8 cellular contexts compared by ENCODE assay signal in genomic region chrX:47581731-47582647, GRCh38. TPM values are rescaled to one million over a fixed set of nuclear protein-coding genes. Genes with fewer than 3 reads are reported as not detected.
DNase-seq lines count a peak whose midpoint lies in the region; ATAC-seq, FAIRE-seq and TF ChIP-seq lines count a peak whose summit lies in the region.

Gene TIMP1, plus strand, starts transcription at chrX:47582436. Its CDS starts 980 bp downstream, at chrX:47583416.

- H3K4me3 Mint-ChIP-seq in dendritic cell treated with granulocyte-macrophage colony-stimulating factor and Interleukin-4, amounts not matched to agents 40 ng/mL and 50 ng/mL, for 4 days, result peak within 1 kb of the TSS; percentile 77

- no peak for TF ChIP-seq EP300 in HepG2 (IDR thresholded peaks at IDR 0.05; ENCODE audit: low read depth in 2 of 2, low read length in 2 of 2)
- TF ChIP-seq EP300 in HepG2 (CRISPR knock-in tag; IDR thresholded peaks at IDR 0.05; ENCODE audit: borderline replicate concordance), result no peak

- intact Hi-C loops in dendritic cell treated with granulocyte-macrophage colony-stimulating factor and Interleukin-4, amounts not matched to agents 40 ng/mL and 50 ng/mL, for 4 days (cut with micrococcal nuclease), result loop anchor here (5.0 kb wide), 1 partner anchor 50 kb away; no protein-coding TSS in a partner anchor
- intact Hi-C loops in HepG2 (cut with micrococcal nuclease; ENCODE audit: unreplicated experiment), result no loop called here

- no peaks in the 10 kb centered on the region for H3K9me3 Mint-ChIP-seq in dendritic cell treated with granulocyte-macrophage colony-stimulating factor and Interleukin-4, amounts not matched to agents 40 ng/mL and 50 ng/mL, for 4 days

- 0% methylated on average over 6 of the region's 28 CpGs for WGBS in HepG2 (ENCODE audit: low lambda C conversion rate)

- CTCF ChIA-PET in HepG2 (lab: Yijun Ruan, JAX; ENCODE audit: low intra/inter-chr PET ratio, low total read pairs), result no interaction called here

- peak; percentile 100 for FAIRE-seq in GM12891 (lab: Jason Lieb, UNC)
- FAIRE-seq in HepG2 (lab: Jason Lieb, UNC), result peak; percentile 77

- TF ChIP-seq POLR2A in GM12891 (IDR thresholded peaks at IDR 0.05; ENCODE audit: low read depth, low read length) (no peak), HepG2 (IDR thresholded peaks at IDR 0.05; ENCODE audit: insufficient read depth in 1 of 2, low read depth in 2 of 2, low read length in 2 of 2) (no peak)

- no peaks in the 10 kb centered on the region for H3K36me3 ChIP-seq in HepG2 (replicated peaks in 1 of 2; ENCODE audit: control insufficient read depth in 1 of 2, insufficient read depth in 2 of 2, low read length in 2 of 2)

- no peak for TF ChIP-seq RAD21 in HepG2 (CRISPR knock-in tag; IDR thresholded peaks at IDR 0.05)

- no peak for TF ChIP-seq CTCF in HepG2 (CRISPR knock-in tag; IDR thresholded peaks at IDR 0.05)

- POLR2A ChIA-PET in HepG2 (lab: Yijun Ruan, JAX), result no interaction called here

- peak within 1 kb of the TSS; percentile 37 to 54 (median 45); a peak in 4 of 6 replicates for H3K4me3 ChIP-seq in HepG2 (replicated peaks in 1 of 3; ENCODE audit: insufficient read depth in 1 of 3, low read depth in 2 of 3, low read length in 3 of 3)

- no peaks in the 10 kb centered on the region for H3K79me2 ChIP-seq in HepG2 (ENCODE audit: insufficient read depth, low read length)

- no peaks in the 10 kb centered on the region for H3K9me3 ChIP-seq in HepG2 (ENCODE audit: low read length)

- H3K36me3 Mint-ChIP-seq in dendritic cell treated with granulocyte-macrophage colony-stimulating factor and Interleukin-4, amounts not matched to agents 40 ng/mL and 50 ng/mL, for 4 days (ENCODE audit: low read depth), result peaks cover 39% of the 10 kb centered on the region

- peaks cover 1% of the 10 kb centered on the region for H3K27me3 Mint-ChIP-seq in dendritic cell treated with granulocyte-macrophage colony-stimulating factor and Interleukin-4, amounts not matched to agents 40 ng/mL and 50 ng/mL, for 4 days

- peak within 1 kb of the TSS; percentile 56; the same call in 1 of the 2 replicates for H3K9ac ChIP-seq in HepG2 (ENCODE audit: insufficient read depth, low read depth, low read length)

- H3K27ac ChIP-seq in HepG2 (ENCODE audit: extremely low read length, insufficient read depth, low read length), result no peak within 1 kb of the TSS

- peaks cover 23% of the 10 kb centered on the region for H3K4me1 ChIP-seq in HepG2 (ENCODE audit: insufficient read depth, low read length)

- no peaks in the 10 kb centered on the region; a peak in 2 of 5 replicates for H3K27me3 ChIP-seq in HepG2 (ENCODE audit: control insufficient read depth in 1 of 2, insufficient read depth in 2 of 2, low read length in 2 of 2)

- no peaks in the 10 kb centered on the region for H4K20me1 ChIP-seq in HepG2 (ENCODE audit: insufficient read depth, low read length)

- DNase-seq in GM12891 (ENCODE audit: insufficient read length, low spot score) (peak; percentile 70), NCI-H2196 treated with DMSO at 0.1 percent for 48 hours (lab: John Stamatoyannopoulos, UW; ENCODE audit: unreplicated experiment) (peak; percentile 41), HepG2 (ENCODE audit: low spot score) (peak; percentile 63), NCI-H187 treated with DMSO at 0.1 percent for 48 hours (lab: John Stamatoyannopoulos, UW) (no peak)
- peak; percentile 52 to 71 for DNase-seq in activated CD4-positive, alpha-beta T cell treated with anti-CD3 and anti-CD28 coated beads, Interleukin-2, amount 50 U/mL, for 24 hours (ENCODE audit: low read depth in 1 of 2, low spot score in 1 of 2)
- DNase-seq in stimulated activated CD4-positive, alpha-beta T cell treated with anti-CD3 and anti-CD28 coated beads, Interleukin-4, amount 100 ng/mL, for 1 hour, result peak; percentile 77

- peak; percentile 90 for ATAC-seq in HG02759 (IDR thresholded peaks at IDR 0.05; ENCODE audit: unreplicated experiment)
- peak; percentile 91 for ATAC-seq in HepG2

- peak within 1 kb of the TSS; percentile 68 for H3K4me2 ChIP-seq in HepG2 (ENCODE audit: low read depth, low read length)

- no TSS peak for BruUV-seq in HepG2 (replicated peaks; lab: Mats Ljungman, UMichigan)

- in situ Hi-C loops in HepG2 (cut with HindIII; ENCODE audit: extremely low pct_ligation_motif_present, low pct_unique_long_range_greater_than_20kb), result no loop called here

- no peak within 1 kb of the TSS for H2AFZ ChIP-seq in HepG2 (ENCODE audit: low read length)

- H3K4me1 Mint-ChIP-seq in dendritic cell treated with granulocyte-macrophage colony-stimulating factor and Interleukin-4, amounts not matched to agents 40 ng/mL and 50 ng/mL, for 4 days (ENCODE audit: low read depth), result peaks cover 83% of the 10 kb centered on the region

- peak within 1 kb of the TSS; percentile 77 for H3K27ac Mint-ChIP-seq in dendritic cell treated with granulocyte-macrophage colony-stimulating factor and Interleukin-4, amounts not matched to agents 40 ng/mL and 50 ng/mL, for 4 days

TF ChIP-seq in GM12891, 5 proteins besides CTCF, POLR2A, EP300 and RAD21:
- peak; percentile 72 for TF ChIP-seq POLR2AphosphoS5 (IDR thresholded peaks at IDR 0.05; ENCODE audit: low read depth, low read length)
- TF ChIP-seq TAF1 (IDR thresholded peaks at IDR 0.05; ENCODE audit: low read depth, low read length), result peak; percentile 16; the same call in 1 of the 2 replicates
- TF ChIP-seq POU2F2 (IDR thresholded peaks at IDR 0.05; ENCODE audit: low read depth, low read length), result no peak

TF ChIP-seq in HepG2, 621 proteins besides CTCF, POLR2A, EP300 and RAD21 (continues in another document):
- TF ChIP-seq RBFOX2 (IDR thresholded peaks at IDR 0.05; ENCODE audit: low read depth, low read length) (peak; percentile 38; the same call in 1 of the 2 replicates), ZFX (CRISPR knock-in tag; IDR thresholded peaks at IDR 0.05; ENCODE audit: low read depth) (peak; percentile 50; the same call in 1 of the 2 replicates), GABPB1 (CRISPR knock-in tag; IDR thresholded peaks at IDR 0.05) (peak; percentile 59; the same call in 1 of the 2 replicates), ZNF687 (CRISPR knock-in tag; IDR thresholded peaks at IDR 0.05) (peak; percentile 53), ZKSCAN8 (CRISPR knock-in tag; IDR thresholded peaks at IDR 0.05; ENCODE audit: borderline replicate concordance) (peak; percentile 91)

RNA-seq across cellular contexts. Expression of gene TIMP1, which starts in this region (rescaled TPM):
- polyA plus RNA-seq in GM12891 (2012; ENCODE audit: low read depth, missing spikeins), result 294 TPM
- 8.2 and 12.3 TPM in 2 replicates for total RNA-seq in HepG2 (2016; rRNA removed; fragmentation: Illumina TruSeq; extraction: Trizol)
- 7.5 and 7.6 TPM in 2 replicates for total RNA-seq in HepG2 (2016; cell fraction: cytosol; rRNA removed; fragmentation: Illumina TruSeq; extraction: Trizol; ENCODE audit: low read depth)
- 5.4 and 11.4 TPM in 2 replicates for total RNA-seq in HepG2 (2016; cell fraction: insoluble cytoplasmic fraction; rRNA removed; fragmentation: Illumina TruSeq; extraction: Trizol)
- total RNA-seq in HepG2 (2016; cell fraction: membrane; rRNA removed; fragmentation: Illumina TruSeq; extraction: Trizol), result 6.6 and 6.7 TPM in 2 replicates
- total RNA-seq in HepG2 (2016; cell fraction: nucleus; rRNA removed; fragmentation: Illumina TruSeq; extraction: Trizol), result 13.9 and 15.2 TPM in 2 replicates
- 45.8 and 51.0 TPM in 2 replicates for polyA plus RNA-seq in HepG2 (2011; rRNA removed)
- polyA plus RNA-seq in HepG2 (2011; cell fraction: cytosol; rRNA removed), result 45.7 and 69.7 TPM in 2 replicates
- 15.0 and 23.0 TPM in 2 replicates for polyA plus RNA-seq in HepG2 (2011; cell fraction: nucleus; rRNA removed)
- 12.6 and 21.9 TPM in 2 replicates for polyA plus RNA-seq in HepG2 (2012)
- polyA plus RNA-seq in HepG2 (2016; cell fraction: cytosol; fragmentation: Illumina TruSeq; extraction: Trizol; ENCODE audit: low read depth), result 20.5 and 24.5 TPM in 2 replicates
- polyA plus RNA-seq in HepG2 (2016; cell fraction: insoluble cytoplasmic fraction; fragmentation: Illumina TruSeq; extraction: Trizol; ENCODE audit: low read depth), result 16.0 and 16.1 TPM in 2 replicates
- polyA plus RNA-seq in HepG2 (2016; cell fraction: membrane; fragmentation: Illumina TruSeq; extraction: Trizol; ENCODE audit: low read depth), result 15.8 and 15.9 TPM in 2 replicates
- 41.3 and 42.2 TPM in 2 replicates for polyA plus RNA-seq in HepG2 (2016; cell fraction: nucleus; fragmentation: Illumina TruSeq; extraction: Trizol; ENCODE audit: insufficient read depth, low read depth)
- polyA minus RNA-seq in HepG2 (2011; rRNA and poly(A)+ RNA removed; ENCODE audit: low replicate concordance), result 137 and 721 TPM in 2 replicates
- 29.7 and 39.0 TPM in 2 replicates for polyA minus RNA-seq in HepG2 (2011; cell fraction: cytosol; rRNA and poly(A)+ RNA removed)
- polyA minus RNA-seq in HepG2 (2011; cell fraction: nucleus; rRNA and poly(A)+ RNA removed), result 10.4 and 11.7 TPM in 2 replicates
